ENCODE assay signal across 6 cellular contexts in genomic region chr19:54219702-54220101, GRCh38. TPM values are rescaled to one million over a fixed set of nuclear protein-coding genes. Genes with fewer than 3 reads are reported as not detected.
"Had no signal": no experiment of that assay in that cellular context is flagged by ENCODE, and none has a peak within 500 bp of the region (broad histone marks: within the 10 kb centered on the region; RNA-seq: fewer than 3 reads in every experiment).

No MANE protein-coding gene starts in this region.

RNA-seq across cellular contexts. Expression of gene LILRB3, which starts 3.1 kb away (rescaled TPM):
- total RNA-seq: neural crest cell, occipital lobe, osteocyte, pulmonary artery endothelial cell, smooth muscle cell had no signal
- polyA plus RNA-seq: naive thymus-derived CD8-positive, alpha-beta T cell had no signal

RNA-seq across cellular contexts. Expression of gene LILRA6, which starts 22.9 kb away (rescaled TPM):
- total RNA-seq: neural crest cell, occipital lobe, osteocyte, pulmonary artery endothelial cell, smooth muscle cell had no signal
- polyA plus RNA-seq: naive thymus-derived CD8-positive, alpha-beta T cell; smooth muscle cell had no signal
